ENCODE assay signal across 15 cellular contexts in the genomic region with DNA sequence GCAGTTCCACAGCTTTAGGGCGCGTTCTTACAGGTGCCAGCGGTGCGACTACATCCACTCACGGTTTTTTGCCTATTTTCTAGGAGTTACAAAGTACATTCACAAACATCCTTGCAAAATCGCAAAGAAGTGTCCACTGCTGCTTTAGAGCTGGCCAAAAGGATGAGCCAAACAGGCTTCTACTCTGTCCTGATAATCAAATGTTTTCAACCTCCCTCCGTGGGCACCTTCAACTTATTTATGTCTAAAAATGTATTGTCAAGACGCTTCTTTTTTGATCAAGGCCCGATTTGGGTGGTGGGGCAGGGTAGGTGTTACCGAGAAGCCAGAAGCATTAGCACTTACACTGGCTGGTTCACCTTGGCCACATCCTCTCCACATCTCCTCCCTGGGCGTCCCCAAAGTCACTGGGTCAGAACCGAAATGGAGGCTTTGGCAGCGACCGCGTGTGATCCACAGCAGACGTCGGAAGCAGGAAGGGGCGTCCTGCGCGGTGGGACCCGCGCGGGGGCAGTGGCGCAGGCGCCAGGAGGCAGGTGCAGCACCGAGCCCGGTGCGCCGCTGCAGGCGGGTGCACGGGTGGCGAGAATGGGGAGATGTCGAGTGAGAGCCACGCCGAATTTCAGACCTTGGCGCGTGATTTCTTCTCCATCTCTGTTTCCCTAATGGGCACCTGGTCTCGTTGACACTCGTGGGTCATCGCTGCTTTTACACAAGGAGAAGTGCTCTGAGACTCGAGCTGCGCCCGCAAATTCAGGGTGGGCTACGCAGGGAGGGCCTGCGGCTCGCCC. TPM values are rescaled to one million over a fixed set of nuclear protein-coding genes. Genes with fewer than 3 reads are reported as not detected.
DNase-seq lines count a peak whose midpoint lies in the region; ATAC-seq and TF ChIP-seq lines count a peak whose summit lies in the region.
"Had no signal": no experiment of that assay in that cellular context is flagged by ENCODE, and none has a peak within 500 bp of the region (broad histone marks: within the 10 kb centered on the region; RNA-seq: fewer than 3 reads in every experiment).

No MANE protein-coding gene starts in this region.

- 2% methylated on average over 46 of the region's 46 CpGs for WGBS in right cardiac atrium

- TF ChIP-seq CTCF in GM20000 (IDR thresholded peaks at IDR 0.05; ENCODE audit: extremely low read depth, missing control alignments) (no peak), natural killer cell (IDR thresholded peaks at IDR 0.05) (no peak)

- no peaks in the 10 kb centered on the region for H3K4me1 ChIP-seq in right cardiac atrium (ENCODE audit: control insufficient read depth, insufficient read depth, low read length)

- H3K27me3 Mint-ChIP-seq in T-helper 17 cell (peaks cover 94% of the 10 kb centered on the region), natural killer cell (ENCODE audit: low read depth in 2 of 2) (peaks cover 69 to 79% of the 10 kb centered on the region in 2 donors)

- no peak overlapping the region for H3K4me3 ChIP-seq in right cardiac atrium (ENCODE audit: low read length)
- H3K4me3 ChIP-seq: GM23248, mucosa of descending colon had no signal

- H3K4me3 Mint-ChIP-seq in T-helper 17 cell (peak overlapping the region; percentile 47), natural killer cell (peak overlapping the region; percentile 77)

- no peak overlapping the region for H3K27ac Mint-ChIP-seq in T-helper 17 cell
- H3K27ac Mint-ChIP-seq in natural killer cell: peak overlapping the region in 1 of 2 donors; percentile 57

- H3K9me3 ChIP-seq in T-helper 17 cell (ENCODE audit: control insufficient read depth, low read length, poor library complexity, severe bottlenecking) (peaks cover 3% of the 10 kb centered on the region), right cardiac atrium (ENCODE audit: control insufficient read depth, low read length) (peaks cover 14% of the 10 kb centered on the region)
- H3K9me3 ChIP-seq: mucosa of descending colon had no signal

- peaks cover 10% of the 10 kb centered on the region for H3K4me1 Mint-ChIP-seq in T-helper 17 cell
- peaks cover 26 to 36% of the 10 kb centered on the region in 2 donors for H3K4me1 Mint-ChIP-seq in natural killer cell

- intact Hi-C loops in natural killer cell (cut with micrococcal nuclease): no loop called here
- intact Hi-C loops in right cardiac atrium (cut with DNase I): no loop called here

- H3K27me3 ChIP-seq in right cardiac atrium (ENCODE audit: control insufficient read depth, insufficient read depth): no peaks in the 10 kb centered on the region

- H3K27ac ChIP-seq in right cardiac atrium (ENCODE audit: low read length): no peak overlapping the region
- H3K27ac ChIP-seq: GM23248 had no signal

- peak; percentile 32 for DNase-seq in D341Med (ENCODE audit: low spot score)
- peak; percentile 25 for DNase-seq in GM20000 (ENCODE audit: low spot score)
- no peak for DNase-seq in T-helper 17 cell
- no peak for DNase-seq in natural killer cell
- DNase-seq in effector CD8-positive, alpha-beta T cell (lab: John Stamatoyannopoulos, UW): no peak
- DNase-seq in inferior parietal cortex (ENCODE audit: extremely low spot score): no peak
- DNase-seq in right cardiac atrium: no peak
- DNase-seq: activated CD4-positive, alpha-beta T cell treated with anti-CD3 and anti-CD28 coated beads, Interleukin-2, amount 50 U/mL, for 1 hour; amygdala; GM23248; hypothalamus; mucosa of descending colon; NCI-H524 treated with DMSO at 0.1 percent for 48 hours; SIG-M5; small intestine had no signal

- H3K9me3 Mint-ChIP-seq in natural killer cell: peaks cover 2% of the 10 kb centered on the region in 2 donors

- ATAC-seq in T-helper 17 cell (no peak), natural killer cell (peak; percentile 39 to 44 (median 43)), right cardiac atrium (no peak)
- ATAC-seq: mucosa of descending colon had no signal

- H3K36me3 Mint-ChIP-seq in T-helper 17 cell (ENCODE audit: low read depth) (no peaks in the 10 kb centered on the region), natural killer cell (no peaks in the 10 kb centered on the region)

RNA-seq across cellular contexts. Expression of gene NKX3-2, which starts 16.9 kb away (rescaled TPM):
- total RNA-seq in T-helper 17 cell: not detected
- not detected for total RNA-seq in natural killer cell
- under 1 TPM in 1 of 4 donors, not detected in 3; 0.12 TPM for total RNA-seq in right cardiac atrium
- 0.05 TPM for polyA plus RNA-seq in right cardiac atrium
- polyA plus RNA-seq: GM23248 had no signal

RNA-seq across cellular contexts. Expression of gene RAB28, which starts 43.2 kb away (rescaled TPM):
- total RNA-seq in T-helper 17 cell: 1 to 10 TPM; 8.4 to 8.9 TPM
- total RNA-seq in natural killer cell: 10 to 100 TPM; 10.2 to 13.1 (median 12.9) TPM
- total RNA-seq in right cardiac atrium: 10 to 100 TPM; 17.1 to 27.6 (median 22.6) TPM
- polyA plus RNA-seq in right cardiac atrium: 17.4 TPM

Comparison
In these comparisons a context has a peak if more than half of its experiments do, and no peak if none do; other contexts are left out.
1. DNase-seq: peak in D341Med (single experiment) and GM20000 (single experiment); none in T-helper 17 cell (0 of 3), natural killer cell (single experiment), effector CD8-positive, alpha-beta T cell (single experiment), inferior parietal cortex (single experiment) and right cardiac atrium (0 of 3).
2. ATAC-seq: peak in natural killer cell (3 of 3); none in T-helper 17 cell (single experiment) and right cardiac atrium (0 of 2).